In the genomic region with DNA sequence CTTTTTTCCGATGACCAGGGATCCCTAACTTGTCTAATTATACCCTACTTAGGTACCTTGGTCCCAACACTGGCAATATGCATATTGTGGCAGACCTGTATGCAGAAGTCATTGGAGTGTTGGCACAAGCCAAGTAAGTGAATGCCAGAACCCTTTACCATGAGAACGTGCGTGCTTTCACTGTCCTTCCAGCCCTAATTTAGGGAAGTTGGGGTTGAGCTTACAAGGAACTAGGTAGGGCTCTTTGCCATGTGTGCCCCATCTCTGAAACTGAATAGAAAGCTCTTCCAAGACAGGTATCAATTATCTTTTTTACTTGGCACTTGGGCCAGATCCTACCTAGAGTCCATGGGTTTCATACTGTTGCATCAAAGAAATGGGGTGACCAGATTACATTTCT, we compare ENCODE assay signal across 18 cellular contexts.
DNase-seq lines count a peak whose midpoint lies in the region; ATAC-seq and TF ChIP-seq lines count a peak whose summit lies in the region.
"Had no signal": no experiment of that assay in that cellular context is flagged by ENCODE, and none has a peak within 500 bp of the region (broad histone marks: within the 10 kb centered on the region; RNA-seq: fewer than 3 reads in every experiment).

No MANE protein-coding gene starts in this region.

- H3K4me3 ChIP-seq in left lung (no peak overlapping the region), thoracic aorta (no peak overlapping the region)
- H3K4me3 ChIP-seq: right lobe of liver had no signal

- H3K4me1 ChIP-seq in left lung: peaks cover 0 to 18% of the 10 kb centered on the region in 2 donors
- peaks cover 13 to 31% of the 10 kb centered on the region in 2 donors for H3K4me1 ChIP-seq in thoracic aorta (ENCODE audit: control insufficient read depth in 1 of 2, low read depth in 2 of 2)
- H3K4me1 ChIP-seq: right lobe of liver had no signal

- CTCF ChIA-PET in activated CD4-positive, alpha-beta memory T cell treated with anti-CD3 and anti-CD28 coated beads for 36 hours (lab: Charles Lee): no interaction called here

- H3K36me3 Mint-ChIP-seq in activated CD4-positive, alpha-beta memory T cell treated with anti-CD3 and anti-CD28 coated beads for 36 hours: peaks cover 20% of the 10 kb centered on the region
- H3K36me3 Mint-ChIP-seq: activated naive CD8-positive, alpha-beta T cell treated with anti-CD3 and anti-CD28 coated beads, Interleukin-2, amount 10 ng/mL, durations not matched to agents 7 days and 5 days had no signal

- DNase-seq in KBM-7 (peak; percentile 60), SKM-1 treated with dmso at 0.1 percent for 144 hours (lab: John Stamatoyannopoulos, UW; ENCODE audit: unreplicated experiment) (peak; percentile 89), left lung (no peak), thoracic aorta (ENCODE audit: low spot score) (no peak), COLO668 (lab: John Stamatoyannopoulos, UW; ENCODE audit: unreplicated experiment) (no peak), cortex of kidney (lab: John Stamatoyannopoulos, UW) (no peak)
- DNase-seq in activated CD4-positive, alpha-beta memory T cell treated with anti-CD3 and anti-CD28 coated beads for 36 hours: no peak
- DNase-seq: activated CD8-positive, alpha-beta T cell treated with anti-CD3 and anti-CD28 coated beads, Interleukin-2, amount 10 ng/mL, durations not matched to agents 7 days and 5 days; activated naive CD8-positive, alpha-beta T cell treated with anti-CD3 and anti-CD28 coated beads, Interleukin-2, amount 10 ng/mL, durations not matched to agents 7 days and 5 days; effector CD4-positive, alpha-beta T cell; NCI-H1048; NCI-H774; right lobe of liver; T-cell had no signal

- no peak overlapping the region for H3K27ac Mint-ChIP-seq in activated CD4-positive, alpha-beta memory T cell treated with anti-CD3 and anti-CD28 coated beads for 36 hours
- H3K27ac Mint-ChIP-seq: activated CD8-positive, alpha-beta T cell treated with anti-CD3 and anti-CD28 coated beads, Interleukin-2, amount 10 ng/mL, durations not matched to agents 7 days and 5 days; activated naive CD8-positive, alpha-beta T cell treated with anti-CD3 and anti-CD28 coated beads, Interleukin-2, amount 10 ng/mL, durations not matched to agents 7 days and 5 days; mesothelial cell of epicardium; T-cell had no signal

- intact Hi-C loops in left lung (cut with DNase I): no loop called here
- intact Hi-C loops in activated CD4-positive, alpha-beta memory T cell treated with anti-CD3 and anti-CD28 coated beads for 36 hours (cut with micrococcal nuclease): no loop called here

- H3K27ac ChIP-seq in left lung (peak overlapping the region in 1 of 2 donors; percentile 57), thoracic aorta (peak overlapping the region; percentile 70 to 88)
- H3K27ac ChIP-seq: right lobe of liver, VCaP had no signal

- H3K36me3 ChIP-seq in left lung (no peaks in the 10 kb centered on the region), thoracic aorta (no peaks in the 10 kb centered on the region)
- H3K36me3 ChIP-seq: right lobe of liver had no signal

- peaks cover 0 to 3% of the 10 kb centered on the region in 2 donors for H3K9me3 ChIP-seq in left lung
- peaks cover 4% of the 10 kb centered on the region for H3K9me3 ChIP-seq in thoracic aorta
- H3K9me3 ChIP-seq: right lobe of liver had no signal

- H3K4me3 Mint-ChIP-seq in activated CD4-positive, alpha-beta memory T cell treated with anti-CD3 and anti-CD28 coated beads for 36 hours: no peak overlapping the region
- H3K4me3 Mint-ChIP-seq: activated CD8-positive, alpha-beta T cell treated with anti-CD3 and anti-CD28 coated beads, Interleukin-2, amount 10 ng/mL, durations not matched to agents 7 days and 5 days; activated naive CD8-positive, alpha-beta T cell treated with anti-CD3 and anti-CD28 coated beads, Interleukin-2, amount 10 ng/mL, durations not matched to agents 7 days and 5 days; mesothelial cell of epicardium; T-cell had no signal

- peaks cover 5% of the 10 kb centered on the region for H3K9me3 Mint-ChIP-seq in activated CD4-positive, alpha-beta memory T cell treated with anti-CD3 and anti-CD28 coated beads for 36 hours

- ATAC-seq in left lung: peak; percentile 23
- ATAC-seq in thoracic aorta (ENCODE audit: insufficient number of reproducible peaks, low FRiP score, low read depth): no peak
- no peak for ATAC-seq in GM18873 (IDR thresholded peaks at IDR 0.05; ENCODE audit: low FRiP score, unreplicated experiment)
- ATAC-seq: activated CD8-positive, alpha-beta T cell treated with anti-CD3 and anti-CD28 coated beads, Interleukin-2, amount 10 ng/mL, durations not matched to agents 7 days and 5 days; HepG2; T-cell had no signal

- no peaks in the 10 kb centered on the region for H3K27me3 Mint-ChIP-seq in activated CD4-positive, alpha-beta memory T cell treated with anti-CD3 and anti-CD28 coated beads for 36 hours
- H3K27me3 Mint-ChIP-seq: T-cell had no signal

- no peak for TF ChIP-seq CTCF in left lung (IDR thresholded peaks at IDR 0.05)
- no peak for TF ChIP-seq CTCF in thoracic aorta (IDR thresholded peaks at IDR 0.05)

- peaks cover 3% of the 10 kb centered on the region for H3K4me1 Mint-ChIP-seq in activated CD4-positive, alpha-beta memory T cell treated with anti-CD3 and anti-CD28 coated beads for 36 hours (ENCODE audit: low read depth)
- H3K4me1 Mint-ChIP-seq: activated naive CD8-positive, alpha-beta T cell treated with anti-CD3 and anti-CD28 coated beads, Interleukin-2, amount 10 ng/mL, durations not matched to agents 7 days and 5 days; mesothelial cell of epicardium; T-cell had no signal

- H3K27me3 ChIP-seq in left lung (no peaks in the 10 kb centered on the region), thoracic aorta (replicated peaks; ENCODE audit: insufficient read depth) (no peaks in the 10 kb centered on the region)
- H3K27me3 ChIP-seq: right lobe of liver had no signal

- POLR2A ChIA-PET in activated CD4-positive, alpha-beta memory T cell treated with anti-CD3 and anti-CD28 coated beads for 36 hours (lab: Charles Lee): no interaction called here

- in situ Hi-C loops in KBM-7 (cut with MboI; ENCODE audit: low pct_unique_long_range_greater_than_20kb, low sequenced_read_pairs): no loop called here

Comparison
In these comparisons a context has a peak if more than half of its experiments do, and no peak if none do; other contexts are left out.
1. DNase-seq: peak in KBM-7 (single experiment) and SKM-1 treated with dmso at 0.1 percent for 144 hours (single experiment); none in left lung (0 of 2), thoracic aorta (single experiment), COLO668 (single experiment), cortex of kidney (single experiment) and activated CD4-positive, alpha-beta memory T cell treated with anti-CD3 and anti-CD28 coated beads for 36 hours (single experiment).